In the genomic region with DNA sequence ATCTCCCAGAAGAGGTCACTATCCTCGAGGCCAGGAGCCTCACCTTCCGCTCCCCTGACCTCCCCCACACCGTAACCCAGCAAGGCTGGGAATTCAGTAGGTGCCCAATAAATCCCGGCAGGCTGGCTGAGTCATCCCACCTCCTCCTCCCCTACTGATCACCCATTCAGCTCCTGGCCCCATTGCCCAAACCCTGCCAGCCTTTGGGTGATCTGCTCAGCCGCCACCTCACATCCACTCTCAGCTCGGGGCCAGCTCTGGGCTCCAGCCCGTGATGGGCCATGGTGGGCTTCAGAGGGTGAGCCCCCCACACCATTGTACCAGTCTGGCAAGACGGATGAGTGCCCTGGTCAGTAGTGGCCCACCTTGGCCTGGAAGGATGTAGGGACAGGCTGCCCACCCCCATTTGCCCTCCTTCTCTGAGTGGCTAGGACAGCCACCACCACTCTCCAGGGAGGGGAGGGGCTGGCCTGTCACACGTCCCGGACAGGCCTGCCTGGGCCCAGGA, we compare ENCODE assay signal across 20 cellular contexts. TPM values are rescaled to one million over a fixed set of nuclear protein-coding genes. Genes with fewer than 3 reads are reported as not detected.
"Had no signal": no experiment of that assay in that cellular context is flagged by ENCODE, and none has a peak within 500 bp of the region (broad histone marks: within the 10 kb centered on the region; RNA-seq: fewer than 3 reads in every experiment).

No MANE protein-coding gene starts in this region.

- H3K36me3 ChIP-seq: heart left ventricle, left ventricle myocardium inferior, right atrium auricular region, sigmoid colon had no signal

- H3K4me3 ChIP-seq: dorsolateral prefrontal cortex, heart left ventricle, left ventricle myocardium inferior, lung, right atrium auricular region, sigmoid colon, skin epidermis had no signal

- H3K36me3 Mint-ChIP-seq: naive B cell had no signal

- ATAC-seq: heart left ventricle had no signal

- DNase-seq: cortex of kidney; effector CD8-positive, alpha-beta T cell; foreskin melanocyte; hippocampal formation; islet precursor cell; mesendoderm; naive B cell; sigmoid colon; stimulated activated CD4-positive, alpha-beta T cell treated with anti-CD3 and anti-CD28 coated beads, Interleukin-2, amount 100 ng/mL, for 48 hours; stimulated activated naive CD4-positive, alpha-beta T cell treated with Interleukin-2 at 50 U/mL for 16 hours; trophoblast cell had no signal

- H3K9me3 ChIP-seq: right atrium auricular region, sigmoid colon had no signal

- H3K27me3 ChIP-seq: heart left ventricle, right atrium auricular region had no signal

- H3K4me1 Mint-ChIP-seq: naive B cell had no signal

- H3K27ac ChIP-seq: dorsolateral prefrontal cortex, heart left ventricle, left ventricle myocardium inferior, right atrium auricular region, sigmoid colon, skin epidermis had no signal

- H3K4me3 Mint-ChIP-seq: naive B cell had no signal

- FAIRE-seq: urothelium cell line had no signal

- H3K4me1 ChIP-seq: heart left ventricle, left ventricle myocardium inferior, right atrium auricular region, sigmoid colon had no signal

- H3K27ac Mint-ChIP-seq: naive B cell had no signal

RNA-seq across cellular contexts. Expression of gene TRPM5, which starts 8.2 kb away (rescaled TPM):
- total RNA-seq: heart left ventricle, left ventricle myocardium inferior, osteocyte, right atrium auricular region, sigmoid colon had no signal
- polyA plus RNA-seq: heart left ventricle, neural cell had no signal

RNA-seq across cellular contexts. Expression of gene KCNQ1, which starts 8.7 kb away (rescaled TPM):
- polyA plus RNA-seq: neural cell had no signal
